7 cellular contexts compared by ENCODE assay signal in genomic region chr3:197599089-197599765, GRCh38. TPM values are rescaled to one million over a fixed set of nuclear protein-coding genes. Genes with fewer than 3 reads are reported as not detected.
A peak's percentile ranks its signal among the peaks of the same experiment; 100 is the strongest.
DNase-seq lines count a peak whose midpoint lies in the region; ATAC-seq and TF ChIP-seq lines count a peak whose summit lies in the region.

No MANE protein-coding gene starts in this region.

- H3K4me3 Mint-ChIP-seq in activated CD4-positive, alpha-beta memory T cell treated with anti-CD3 and anti-CD28 coated beads for 36 hours, result no peak overlapping the region
- H3K4me3 Mint-ChIP-seq in endodermal cell, result peak overlapping the region; percentile 5

- CTCF ChIA-PET in activated CD4-positive, alpha-beta memory T cell treated with anti-CD3 and anti-CD28 coated beads for 36 hours (lab: Charles Lee), result interaction anchor here (0.6 to 6.9 kb wide), 33 partner anchors 8 to 344 kb away, joined by 3 to 81 read pairs (median 4); partner anchors contain the start of gene LRCH3

- DNase-seq in activated CD4-positive, alpha-beta memory T cell treated with anti-CD3 and anti-CD28 coated beads for 36 hours, result peak; percentile 85
- DNase-seq in endodermal cell, result peak; percentile 94
- peak; percentile 30 to 59 for DNase-seq in stimulated activated CD8-positive, alpha-beta memory T cell treated with anti-CD3 and anti-CD28 coated beads, Interleukin-7, amount 100 ng/mL, for 1 hour (ENCODE audit: low read depth in 2 of 2)

- H3K27me3 ChIP-seq in endodermal cell (ENCODE audit: control insufficient read depth, insufficient read depth, low read length, poor library complexity, severe bottlenecking), result no peaks in the 10 kb centered on the region
- no peaks in the 10 kb centered on the region for H3K27me3 ChIP-seq in mucosa of stomach (ENCODE audit: control insufficient read depth, insufficient read depth, low read length)

- H3K36me3 ChIP-seq in endodermal cell (ENCODE audit: control insufficient read depth, insufficient read depth, low read length) (no peaks in the 10 kb centered on the region), mucosa of stomach (ENCODE audit: control insufficient read depth, insufficient read depth, low read length) (no peaks in the 10 kb centered on the region)

- H3K9ac ChIP-seq in endodermal cell (ENCODE audit: extremely low read depth, low read length, poor library complexity, severe bottlenecking), result no peak overlapping the region
- peak overlapping the region; percentile 38 for H3K9ac ChIP-seq in mucosa of stomach (ENCODE audit: low read length)

- no peaks in the 10 kb centered on the region for H3K36me3 Mint-ChIP-seq in activated CD4-positive, alpha-beta memory T cell treated with anti-CD3 and anti-CD28 coated beads for 36 hours
- peaks cover 23% of the 10 kb centered on the region for H3K36me3 Mint-ChIP-seq in endodermal cell (ENCODE audit: low read depth)

- POLR2A ChIA-PET in activated CD4-positive, alpha-beta memory T cell treated with anti-CD3 and anti-CD28 coated beads for 36 hours (lab: Charles Lee), result no interaction called here

- 49 to 51% methylated on average over 19 to 22 of the region's 22 CpGs for WGBS in endodermal cell (ENCODE audit: insufficient coverage in 1 of 2, insufficient read length in 1 of 2), 2 experiments

- no peak overlapping the region for H3K4me3 ChIP-seq in endodermal cell (ENCODE audit: low read length)
- peak overlapping the region; percentile 28 for H3K4me3 ChIP-seq in mucosa of stomach (ENCODE audit: low read length)

- H3K4me1 Mint-ChIP-seq in activated CD4-positive, alpha-beta memory T cell treated with anti-CD3 and anti-CD28 coated beads for 36 hours (ENCODE audit: low read depth), result no peaks in the 10 kb centered on the region
- peaks cover 13% of the 10 kb centered on the region for H3K4me1 Mint-ChIP-seq in endodermal cell

- TF ChIP-seq CTCF in endodermal cell (conservative IDR thresholded peaks at IDR 0.05), result peak; percentile 98

- no peak overlapping the region for H3K27ac Mint-ChIP-seq in activated CD4-positive, alpha-beta memory T cell treated with anti-CD3 and anti-CD28 coated beads for 36 hours
- H3K27ac Mint-ChIP-seq in endodermal cell, result no peak overlapping the region

- peaks cover 4% of the 10 kb centered on the region for H3K4me1 ChIP-seq in endodermal cell (ENCODE audit: control insufficient read depth, insufficient read depth, low read length)
- H3K4me1 ChIP-seq in mucosa of stomach (ENCODE audit: control insufficient read depth, insufficient read depth, low read length), result peaks cover 14% of the 10 kb centered on the region

- H3K27me3 Mint-ChIP-seq in activated CD4-positive, alpha-beta memory T cell treated with anti-CD3 and anti-CD28 coated beads for 36 hours, result no peaks in the 10 kb centered on the region
- no peaks in the 10 kb centered on the region for H3K27me3 Mint-ChIP-seq in endodermal cell (ENCODE audit: insufficient read depth)

- intact Hi-C loops in activated CD4-positive, alpha-beta memory T cell treated with anti-CD3 and anti-CD28 coated beads for 36 hours (cut with micrococcal nuclease), result loop anchor here (1.0 to 5.0 kb wide), 2 partner anchors 33 to 68 kb away; no protein-coding TSS in a partner anchor

- H3K9me3 Mint-ChIP-seq in activated CD4-positive, alpha-beta memory T cell treated with anti-CD3 and anti-CD28 coated beads for 36 hours, result no peaks in the 10 kb centered on the region
- H3K9me3 Mint-ChIP-seq in endodermal cell, result peaks cover 20% of the 10 kb centered on the region

- H3K27ac ChIP-seq in endodermal cell (ENCODE audit: low read depth, low read length), result no peak overlapping the region

- H3K9me3 ChIP-seq in endodermal cell (ENCODE audit: control insufficient read depth, low read length), result peaks cover 10% of the 10 kb centered on the region
- no peaks in the 10 kb centered on the region for H3K9me3 ChIP-seq in mucosa of stomach (ENCODE audit: control insufficient read depth, low read length)

- ATAC-seq in GM19025 (IDR thresholded peaks at IDR 0.05; ENCODE audit: low read depth, unreplicated experiment), result peak; percentile 57
- peak; percentile 75 for ATAC-seq in HG03571 (IDR thresholded peaks at IDR 0.05; ENCODE audit: unreplicated experiment)
- no peak for ATAC-seq in GM21576 (IDR thresholded peaks at IDR 0.05; ENCODE audit: unreplicated experiment)

RNA-seq across cellular contexts. Expression of gene BDH1, which starts 43.5 kb away (rescaled TPM):
- 10 to 100 TPM; 86.6 to 90.5 TPM for total RNA-seq in activated CD4-positive, alpha-beta memory T cell treated with anti-CD3 and anti-CD28 coated beads for 36 hours
- total RNA-seq in endodermal cell, result 10 to 100 TPM; 32.5 to 49.0 TPM
- polyA plus RNA-seq in endodermal cell (2013, experiment 1 of 2), result 11.3 TPM
- 8.7 TPM for polyA plus RNA-seq in endodermal cell (2013, experiment 2 of 2)
